Comparison of ENCODE assay signal across 21 cellular contexts in genomic region chr1:47209091-47209490, GRCh38. TPM values are rescaled to one million over a fixed set of nuclear protein-coding genes. Genes with fewer than 3 reads are reported as not detected.
DNase-seq lines count a peak whose midpoint lies in the region; ATAC-seq and TF ChIP-seq lines count a peak whose summit lies in the region.
"Had no signal": no experiment of that assay in that cellular context is flagged by ENCODE, and none has a peak within 500 bp of the region (broad histone marks: within the 10 kb centered on the region; RNA-seq: fewer than 3 reads in every experiment).

No MANE protein-coding gene starts in this region.

- intact Hi-C loops in dendritic cell treated with granulocyte-macrophage colony-stimulating factor and Interleukin-4, amounts not matched to agents 40 ng/mL and 50 ng/mL, for 4 days (cut with micrococcal nuclease): no loop called here
- intact Hi-C loops in breast epithelium (cut with DNase I; ENCODE audit: low total_unique reads): no loop called here

- H3K4me3 Mint-ChIP-seq in dendritic cell treated with granulocyte-macrophage colony-stimulating factor and Interleukin-4, amounts not matched to agents 40 ng/mL and 50 ng/mL, for 4 days: no peak overlapping the region
- H3K4me3 Mint-ChIP-seq: CD4-positive, CD25-positive, alpha-beta regulatory T cell; IgD-negative memory B cell had no signal

- POLR2A ChIA-PET in HEK293 (lab: Yijun Ruan, JAX): no interaction called here

- no peaks in the 10 kb centered on the region for H3K4me1 ChIP-seq in HEK293 (ENCODE audit: control insufficient read depth, insufficient read depth, low read length)
- H3K4me1 ChIP-seq in iPS-20b (ENCODE audit: insufficient read depth, low read length): peaks cover 4% of the 10 kb centered on the region; the same call in 1 of the 2 replicates
- no peaks in the 10 kb centered on the region for H3K4me1 ChIP-seq in breast epithelium

- H3K9me3 ChIP-seq in HEK293 (ENCODE audit: control insufficient read depth, insufficient read depth, low read depth, low read length) (no peaks in the 10 kb centered on the region), iPS-20b (ENCODE audit: insufficient read depth, low read depth, low read length) (no peaks in the 10 kb centered on the region), breast epithelium (no peaks in the 10 kb centered on the region)

- TF ChIP-seq CTCF in HEK293 (tag by site-specific recombination; IDR thresholded peaks at IDR 0.05) (no peak), breast epithelium (IDR thresholded peaks at IDR 0.05) (no peak)

- CTCF ChIA-PET in HEK293 (lab: Yijun Ruan, JAX): no interaction called here

- H3K27ac ChIP-seq in HEK293 (ENCODE audit: extremely low read depth, low read depth, low read length) (no peak overlapping the region), iPS-20b (ENCODE audit: low read length) (no peak overlapping the region), breast epithelium (no peak overlapping the region)

- H3K9me3 Mint-ChIP-seq in dendritic cell treated with granulocyte-macrophage colony-stimulating factor and Interleukin-4, amounts not matched to agents 40 ng/mL and 50 ng/mL, for 4 days: no peaks in the 10 kb centered on the region

- no peak for TF ChIP-seq POLR2A in breast epithelium (IDR thresholded peaks at IDR 0.05)

- no peak overlapping the region for H3K4me3 ChIP-seq in HEK293 (ENCODE audit: low read depth, low read length)
- peak overlapping the region; percentile 54; the same call in 1 of the 2 replicates for H3K4me3 ChIP-seq in iPS-20b (ENCODE audit: low read length)
- no peak overlapping the region for H3K4me3 ChIP-seq in breast epithelium

- peak overlapping the region; percentile 9 for H3K27ac Mint-ChIP-seq in dendritic cell treated with granulocyte-macrophage colony-stimulating factor and Interleukin-4, amounts not matched to agents 40 ng/mL and 50 ng/mL, for 4 days
- H3K27ac Mint-ChIP-seq: IgD-negative memory B cell had no signal

- H3K4me1 Mint-ChIP-seq in dendritic cell treated with granulocyte-macrophage colony-stimulating factor and Interleukin-4, amounts not matched to agents 40 ng/mL and 50 ng/mL, for 4 days (ENCODE audit: low read depth): peaks cover 11% of the 10 kb centered on the region
- H3K4me1 Mint-ChIP-seq: CD4-positive, CD25-positive, alpha-beta regulatory T cell; IgD-negative memory B cell had no signal

- peaks cover 27% of the 10 kb centered on the region for H3K27me3 Mint-ChIP-seq in dendritic cell treated with granulocyte-macrophage colony-stimulating factor and Interleukin-4, amounts not matched to agents 40 ng/mL and 50 ng/mL, for 4 days

- H3K36me3 ChIP-seq in HEK293 (ENCODE audit: control insufficient read depth in 2 of 2, insufficient read depth in 1 of 2, low read length in 2 of 2) (no peaks in the 10 kb centered on the region), iPS-20b (ENCODE audit: insufficient read depth, low read depth, low read length) (no peaks in the 10 kb centered on the region), breast epithelium (no peaks in the 10 kb centered on the region)

- DNase-seq in breast epithelium (ENCODE audit: low spot score in 2 of 2) (no peak), NCI-H2227 (lab: John Stamatoyannopoulos, UW; ENCODE audit: unreplicated experiment) (no peak)
- DNase-seq: CD4-positive, CD25-positive, alpha-beta regulatory T cell; EL; NCI-H1105; NCI-H146; NCI-H2029; NCI-H2171 treated with DMSO at 0.1 percent for 48 hours; NCI-H446; NCI-H526; PC-3; Right ventricle myocardium superior had no signal

- ATAC-seq in HG03039 (IDR thresholded peaks at IDR 0.05; ENCODE audit: unreplicated experiment) (no peak), HG02588 (IDR thresholded peaks at IDR 0.05; ENCODE audit: unreplicated experiment) (no peak)
- ATAC-seq: PC-3 had no signal

- no peaks in the 10 kb centered on the region for H3K36me3 Mint-ChIP-seq in dendritic cell treated with granulocyte-macrophage colony-stimulating factor and Interleukin-4, amounts not matched to agents 40 ng/mL and 50 ng/mL, for 4 days (ENCODE audit: low read depth)
- H3K36me3 Mint-ChIP-seq: CD4-positive, CD25-positive, alpha-beta regulatory T cell; IgD-negative memory B cell had no signal

- H3K9ac ChIP-seq in iPS-20b (ENCODE audit: low read depth, low read length): no peak overlapping the region

- H3K27me3 ChIP-seq in iPS-20b (ENCODE audit: insufficient read depth, low read length) (peaks cover 83% of the 10 kb centered on the region), breast epithelium (peaks cover 0 to 5% of the 10 kb centered on the region in 2 donors)

TF ChIP-seq in HEK293, 187 proteins besides CTCF, POLR2A, EP300 and RAD21:
- TF ChIP-seq ZNF747 (tag by site-specific recombination; IDR thresholded peaks at IDR 0.05) (no peak), EGR2 (tag by site-specific recombination; IDR thresholded peaks at IDR 0.05; ENCODE audit: low read depth) (peak; percentile 61), ZFHX2 (tag by site-specific recombination; conservative IDR thresholded peaks at IDR 0.05) (peak; percentile 41)

RNA-seq across cellular contexts. Expression of gene PDZK1IP1, which starts 19.3 kb away (rescaled TPM):
- 10 to 100 TPM in 2 of 3 donors, 1 to 10 TPM in 1; 2.2 to 69.4 (median 42.3) TPM for total RNA-seq in breast epithelium
- total RNA-seq: A673, PC-3, Right ventricle myocardium superior, RPMI7951, SK-MEL-5 had no signal

RNA-seq across cellular contexts. Expression of gene TAL1, which starts 22.9 kb away (rescaled TPM):
- total RNA-seq in breast epithelium: 1 to 10 TPM; 2.3 to 6.2 (median 5.1) TPM
- total RNA-seq: PC-3, RPMI7951 had no signal
